ENCODE assay signal across 1 cellular context in genomic region chr1:27357281-27358037, GRCh38.
TF ChIP-seq lines count a peak whose summit lies in the region.

No MANE protein-coding gene starts in this region.

TF ChIP-seq in K562, 482 proteins besides CTCF, POLR2A, EP300 and RAD21 (continued from another document and continues in another):
- TF ChIP-seq E2F1 (CRISPR knock-in tag; IDR thresholded peaks at IDR 0.05) (peak; percentile 65; the same call in 1 of the 2 replicates), ZNF592 (IDR thresholded peaks at IDR 0.05) (no peak), ZBTB9 (CRISPR knock-in tag; IDR thresholded peaks at IDR 0.05) (peak; percentile 29; the same call in 1 of the 2 replicates), HDAC1 (IDR thresholded peaks at IDR 0.05) (0 out of 4 replicates have a peak, but pooled peaks of 1 of the 2 experiments have one; percentile 15), GABPA (tag; conservative IDR thresholded peaks at IDR 0.05; ENCODE audit: low read depth) (no peak), CBX3 (IDR thresholded peaks at IDR 0.05; ENCODE audit: borderline replicate concordance in 1 of 2, low read length in 2 of 2) (0 out of 3 replicates have a peak, but pooled peaks of 1 of the 2 experiments have one; percentile 30), ATF2 (CRISPR knock-in tag; IDR thresholded peaks at IDR 0.05) (0 out of 2 replicates have a peak, but pooled peaks have one; percentile 52), SMARCE1 (IDR thresholded peaks at IDR 0.05) (peak; percentile 28; the same call in 1 of the 2 replicates), ZNF586 (CRISPR knock-in tag; conservative IDR thresholded peaks at IDR 0.05) (no peak), ZFX (CRISPR knock-in tag; IDR thresholded peaks at IDR 0.05) (peak; percentile 71), IRF1 (CRISPR knock-in tag; IDR thresholded peaks at IDR 0.05; ENCODE audit: borderline replicate concordance) (no peak), ZBTB7A (IDR thresholded peaks at IDR 0.05; ENCODE audit: borderline replicate concordance, control insufficient read depth, low read depth, low read length) (peak; percentile 79; the same call in 1 of the 2 replicates), EGR1 (conservative IDR thresholded peaks at IDR 0.05) (peak; percentile 86), HDAC8 (tag; IDR thresholded peaks at IDR 0.05) (peak; percentile 51; the same call in 1 of the 2 replicates), YY1 (IDR thresholded peaks at IDR 0.05; ENCODE audit: borderline replicate concordance in 1 of 3, control insufficient read depth in 1 of 3, extremely low read depth in 1 of 3, insufficient read depth in 3 of 3, insufficient read length in 1 of 3, insufficient replicate concordance in 2 of 3, low read depth in 1 of 3, low read length in 2 of 3) (peak in 1 of 3 experiments; percentile 52), RBM22 (IDR thresholded peaks at IDR 0.05; ENCODE audit: low read depth, low read length, poor library complexity, severe bottlenecking) (no peak), GTF2E2 (tag; IDR thresholded peaks at IDR 0.05) (no peak), CHD4 (IDR thresholded peaks at IDR 0.05; ENCODE audit: insufficient read depth, insufficient replicate concordance, low read depth, low read length, poor library complexity, severe bottlenecking) (no peak), ESRRA (IDR thresholded peaks at IDR 0.05; ENCODE audit: borderline replicate concordance, low read depth) (peak; percentile 32; the same call in 1 of the 2 replicates), XRCC5 (IDR thresholded peaks at IDR 0.05; ENCODE audit: low read depth, low read length) (peak; percentile 82; the same call in 1 of the 2 replicates), ETV1 (tag; conservative IDR thresholded peaks at IDR 0.05; ENCODE audit: low read depth) (no peak), MED1 (CRISPR knock-in tag; IDR thresholded peaks at IDR 0.05; ENCODE audit: borderline replicate concordance) (no peak), E4F1 (CRISPR knock-in tag; IDR thresholded peaks at IDR 0.05; ENCODE audit: borderline replicate concordance) (no peak), ZKSCAN1 (IDR thresholded peaks at IDR 0.05; ENCODE audit: low read depth, low read length) (0 out of 2 replicates have a peak, but pooled peaks have one; percentile 54), RB1 (IDR thresholded peaks at IDR 0.05; ENCODE audit: low read depth) (peak; percentile 72), RHOXF2B (CRISPR knock-in tag; conservative IDR thresholded peaks at IDR 0.05) (no peak), MAFF (IDR thresholded peaks at IDR 0.05; ENCODE audit: low read length) (no peak), SMAD1 (IDR thresholded peaks at IDR 0.05; ENCODE audit: low read depth, low read length, partially characterized antibody) (no peak), HLTF (IDR thresholded peaks at IDR 0.05) (no peak), LEF1 (IDR thresholded peaks at IDR 0.05) (no peak), ILK (tag; IDR thresholded peaks at IDR 0.05; ENCODE audit: borderline replicate concordance, low read depth) (no peak), CXXC5 (CRISPR knock-in tag; IDR thresholded peaks at IDR 0.05) (peak; percentile 51; the same call in 1 of the 2 replicates), CREM (IDR thresholded peaks at IDR 0.05; ENCODE audit: low read depth) (peak; percentile 58; the same call in 1 of the 2 replicates), CTBP1 (IDR thresholded peaks at IDR 0.05; ENCODE audit: borderline replicate concordance) (peak; percentile 65), HMGXB4 (CRISPR knock-in tag; IDR thresholded peaks at IDR 0.05) (peak; percentile 54; the same call in 1 of the 2 replicates), PCBP1 (IDR thresholded peaks at IDR 0.05; ENCODE audit: low read depth, low read length, poor library complexity, severe bottlenecking) (peak; percentile 2), BRCA1 (IDR thresholded peaks at IDR 0.05) (no peak), BRCA1 (CRISPR knock-in tag; IDR thresholded peaks at IDR 0.05) (no peak), ZMIZ1 (IDR thresholded peaks at IDR 0.05; ENCODE audit: low read depth in 2 of 2, low read length in 2 of 2) (0 out of 4 replicates have a peak, but pooled peaks of 1 of the 2 experiments have one; percentile 36), NEUROD1 (IDR thresholded peaks at IDR 0.05; ENCODE audit: borderline replicate concordance, low read depth, low read length, partially characterized antibody) (no peak), RCOR1 (IDR thresholded peaks at IDR 0.05; ENCODE audit: borderline replicate concordance in 1 of 2, low read depth in 2 of 2, low read length in 2 of 2) (peak; percentile 5 to 18; a peak in 2 of 4 replicates), DEAF1 (CRISPR knock-in tag; IDR thresholded peaks at IDR 0.05) (peak; percentile 45; the same call in 1 of the 2 replicates)
